12 cellular contexts compared by ENCODE assay signal in genomic region chr3:13547591-13548371, GRCh38. TPM values are rescaled to one million over a fixed set of nuclear protein-coding genes. Genes with fewer than 3 reads are reported as not detected.
A peak's percentile ranks its signal among the peaks of the same experiment; 100 is the strongest.
DNase-seq lines count a peak whose midpoint lies in the region; ATAC-seq and TF ChIP-seq lines count a peak whose summit lies in the region.
"Had no signal": no experiment of that assay in that cellular context is flagged by ENCODE, and none has a peak within 500 bp of the region (broad histone marks: within the 10 kb centered on the region; RNA-seq: fewer than 3 reads in every experiment).

No MANE protein-coding gene starts in this region.

- no peak for TF ChIP-seq CTCF in CD4-positive, alpha-beta T cell (IDR thresholded peaks at IDR 0.05)
- TF ChIP-seq CTCF in esophagus muscularis mucosa (IDR thresholded peaks at IDR 0.05) (no peak), nephron (IDR thresholded peaks at IDR 0.05; ENCODE audit: unreplicated experiment in 3 of 3) (no peak)

- H3K27me3 Mint-ChIP-seq in CD4-positive, alpha-beta T cell, result peaks cover 53% of the 10 kb centered on the region
- peaks cover 60% of the 10 kb centered on the region for H3K27me3 Mint-ChIP-seq in T-helper 17 cell
- H3K27me3 Mint-ChIP-seq in nephron (ENCODE audit: low read depth), result peaks cover 54% of the 10 kb centered on the region

- H3K9me3 Mint-ChIP-seq in CD4-positive, alpha-beta T cell, result no peaks in the 10 kb centered on the region
- H3K9me3 Mint-ChIP-seq in nephron, result no peaks in the 10 kb centered on the region
- H3K9me3 Mint-ChIP-seq: activated CD4-positive, alpha-beta memory T cell treated with anti-CD3 and anti-CD28 coated beads, Interleukin-2, amount 10 ng/mL, durations not matched to agents 7 days and 5 days had no signal

- no peaks in the 10 kb centered on the region for H3K36me3 ChIP-seq in esophagus muscularis mucosa

- peak overlapping the region; percentile 25 for H3K4me3 Mint-ChIP-seq in CD4-positive, alpha-beta T cell
- H3K4me3 Mint-ChIP-seq in T-helper 17 cell, result peak overlapping the region; percentile 76
- peak overlapping the region; percentile 70 to 75 (median 75) for H3K4me3 Mint-ChIP-seq in nephron
- H3K4me3 Mint-ChIP-seq: activated CD4-positive, alpha-beta memory T cell treated with anti-CD3 and anti-CD28 coated beads, Interleukin-2, amount 10 ng/mL, durations not matched to agents 7 days and 5 days had no signal

- no peak overlapping the region for H3K27ac Mint-ChIP-seq in CD4-positive, alpha-beta T cell
- H3K27ac Mint-ChIP-seq in T-helper 17 cell (no peak overlapping the region), nephron (peak overlapping the region in 2 of 3 experiments; percentile 71 to 93)
- H3K27ac Mint-ChIP-seq: activated CD4-positive, alpha-beta memory T cell treated with anti-CD3 and anti-CD28 coated beads, Interleukin-2, amount 10 ng/mL, durations not matched to agents 7 days and 5 days had no signal

- intact Hi-C loops in CD4-positive, alpha-beta T cell (cut with DNase I, micrococcal nuclease), result no loop called here
- intact Hi-C loops in esophagus muscularis mucosa (cut with DNase I), result no loop called here

- DNase-seq in CD4-positive, alpha-beta T cell, result no peak
- DNase-seq in T-helper 17 cell (no peak), esophagus muscularis mucosa (ENCODE audit: extremely low spot score) (no peak), NCI-H2081 (lab: John Stamatoyannopoulos, UW) (no peak), DMS153 treated with DMSO at 0.1 percent for 48 hours (lab: John Stamatoyannopoulos, UW; ENCODE audit: unreplicated experiment) (no peak)
- DNase-seq: activated CD4-positive, alpha-beta memory T cell treated with anti-CD3 and anti-CD28 coated beads, Interleukin-2, amount 10 ng/mL, durations not matched to agents 7 days and 5 days; foreskin fibroblast had no signal

- peaks cover 14 to 50% (median 47%) of the 10 kb centered on the region in 4 donors for H3K4me1 ChIP-seq in esophagus muscularis mucosa

- peaks cover 28% of the 10 kb centered on the region for H3K4me1 Mint-ChIP-seq in CD4-positive, alpha-beta T cell (ENCODE audit: low read depth)
- H3K4me1 Mint-ChIP-seq in T-helper 17 cell (peaks cover 23% of the 10 kb centered on the region), nephron (peaks cover 31% of the 10 kb centered on the region)

- no peaks in the 10 kb centered on the region for H3K9me3 ChIP-seq in CD4-positive, alpha-beta T cell (ENCODE audit: control insufficient read depth, low read length)
- H3K9me3 ChIP-seq in T-helper 17 cell (ENCODE audit: control insufficient read depth, low read length, poor library complexity, severe bottlenecking) (no peaks in the 10 kb centered on the region), esophagus muscularis mucosa (no peaks in the 10 kb centered on the region)

- TF ChIP-seq EP300 in esophagus muscularis mucosa (IDR thresholded peaks at IDR 0.05), result no peak

- no peaks in the 10 kb centered on the region for H3K36me3 Mint-ChIP-seq in CD4-positive, alpha-beta T cell (ENCODE audit: low read depth)
- H3K36me3 Mint-ChIP-seq in T-helper 17 cell (ENCODE audit: low read depth) (peaks cover 14% of the 10 kb centered on the region), nephron (ENCODE audit: low read depth) (no peaks in the 10 kb centered on the region)

- peak overlapping the region in 1 of 4 donors; percentile 69 for H3K4me3 ChIP-seq in esophagus muscularis mucosa
- H3K4me3 ChIP-seq: lung, SK-N-MC had no signal

- POLR2A ChIA-PET in CD4-positive, alpha-beta T cell (lab: Charles Lee), result interaction anchor here (0.8 kb wide), 1 partner anchor 69 kb away, joined by 3 read pairs; no protein-coding TSS in a partner anchor

- ATAC-seq in CD4-positive, alpha-beta T cell (ENCODE audit: poor library complexity), result no peak
- ATAC-seq in T-helper 17 cell (no peak), GM18520 (IDR thresholded peaks at IDR 0.05; ENCODE audit: unreplicated experiment) (no peak)
- ATAC-seq in activated CD4-positive, CD25-positive, alpha-beta regulatory T cell treated with anti-CD3 and anti-CD28 coated beads, Interleukin-2, amount 50 U/mL, for 24 hours, result no peak

- no peak overlapping the region for H3K27ac ChIP-seq in CD4-positive, alpha-beta T cell (ENCODE audit: low read depth, low read length)
- peak overlapping the region; percentile 69 to 79 (median 76) for H3K27ac ChIP-seq in esophagus muscularis mucosa (replicated peaks in 1 of 4)
- H3K27ac ChIP-seq: SK-N-MC had no signal

- CTCF ChIA-PET in CD4-positive, alpha-beta T cell (lab: Charles Lee), result no interaction called here

- no peak for TF ChIP-seq POLR2A in esophagus muscularis mucosa (IDR thresholded peaks at IDR 0.05; ENCODE audit: low read depth)

- H3K27me3 ChIP-seq in CD4-positive, alpha-beta T cell (ENCODE audit: control insufficient read depth, insufficient read depth, low read length), result peaks cover 34% of the 10 kb centered on the region
- H3K27me3 ChIP-seq in esophagus muscularis mucosa, result peaks cover 0 to 59% (median 8%) of the 10 kb centered on the region in 4 donors

- WGBS in esophagus muscularis mucosa, result 86% methylated on average over 10 of the region's 10 CpGs

RNA-seq across cellular contexts. Expression of gene FBLN2, which starts 1.1 kb away (rescaled TPM):
- under 1 TPM; 0.19 to 0.25 TPM for total RNA-seq in CD4-positive, alpha-beta T cell
- 1 to 10 TPM in 1 of 2 donors, not detected in 1; 1.5 TPM for total RNA-seq in T-helper 17 cell
- total RNA-seq in esophagus muscularis mucosa, result 100 to 1,000 TPM; 130 to 244 (median 136) TPM
- total RNA-seq: activated CD4-positive, alpha-beta memory T cell treated with anti-CD3 and anti-CD28 coated beads, Interleukin-2, amount 10 ng/mL, durations not matched to agents 7 days and 5 days had no signal

Comparison
In these comparisons a context has a peak if more than half of its experiments do, and no peak if none do; other contexts are left out.
1. H3K27ac Mint-ChIP-seq: peak in nephron (2 of 3); none in CD4-positive, alpha-beta T cell (single experiment) and T-helper 17 cell (single experiment).
2. H3K4me3 Mint-ChIP-seq: peak in every context shown above with its lines; median percentile 76 in T-helper 17 cell; 75 in nephron; 25 in CD4-positive, alpha-beta T cell.
3. RNA of gene FBLN2, which starts 1.1 kb away (total RNA-seq): 130 to 244 TPM in esophagus muscularis mucosa; 1.5 TPM in T-helper 17 cell and 0.19 to 0.25 TPM in CD4-positive, alpha-beta T cell; every median in the first group is over 10 times any median in the second.